8 cellular contexts compared by ENCODE assay signal in genomic region chr17:38925263-38925995, GRCh38.
A peak's percentile ranks its signal among the peaks of the same experiment; 100 is the strongest.
DNase-seq lines count a peak whose midpoint lies in the region; ATAC-seq and TF ChIP-seq lines count a peak whose summit lies in the region.

TSS of gene LASP1NB (plus strand) at chr17:38925614.

- no peak within 1 kb of the TSS for H3K4me3 Mint-ChIP-seq in endothelial cell (ENCODE audit: unreplicated experiment)

- intact Hi-C loops in left ventricle myocardium inferior (cut with micrococcal nuclease), result loop anchor here (10.0 kb wide), 1 partner anchor 61 kb away; no protein-coding TSS in a partner anchor
- intact Hi-C loops in sciatic nerve (cut with DNase I), result no loop called here
- intact Hi-C loops in thyroid gland (cut with DNase I), result no loop called here

- H3K9me3 ChIP-seq in left ventricle myocardium inferior (replicated peaks), result no peaks in the 10 kb centered on the region
- no peaks in the 10 kb centered on the region for H3K9me3 ChIP-seq in thyroid gland

- H3K9me3 Mint-ChIP-seq in endothelial cell (ENCODE audit: unreplicated experiment), result no peaks in the 10 kb centered on the region

- TF ChIP-seq CTCF in left ventricle myocardium inferior (IDR thresholded peaks at IDR 0.05; ENCODE audit: borderline replicate concordance), result no peak
- no peak for TF ChIP-seq CTCF in endothelial cell (IDR thresholded peaks at IDR 0.05; ENCODE audit: unreplicated experiment)
- no peak for TF ChIP-seq CTCF in thyroid gland (IDR thresholded peaks at IDR 0.05)

- peaks cover 12% of the 10 kb centered on the region for H3K36me3 Mint-ChIP-seq in endothelial cell (ENCODE audit: low read depth, unreplicated experiment)

- peaks cover 2% of the 10 kb centered on the region for H3K27me3 Mint-ChIP-seq in endothelial cell (ENCODE audit: unreplicated experiment)

- no peaks in the 10 kb centered on the region for H3K36me3 ChIP-seq in left ventricle myocardium inferior
- no peaks in the 10 kb centered on the region for H3K36me3 ChIP-seq in thyroid gland

- in situ Hi-C loops in G401 (cut with HindIII; ENCODE audit: low sequenced_read_pairs), result no loop called here

- no peak for TF ChIP-seq POLR2A in thyroid gland (IDR thresholded peaks at IDR 0.05)

- H3K27ac ChIP-seq in left ventricle myocardium inferior (replicated peaks), result peak within 1 kb of the TSS; percentile 53
- H3K27ac ChIP-seq in thyroid gland, result peak within 1 kb of the TSS in 1 of 3 donors; percentile 3

- 61 to 71% methylated on average over 13 to 14 of the region's 14 CpGs for WGBS in thyroid gland, 2 donors

- H3K4me3 ChIP-seq in left ventricle myocardium inferior (peak within 1 kb of the TSS; percentile 39), thyroid gland (replicated peaks in 1 of 3) (no peak within 1 kb of the TSS)

- DNase-seq in G401 (ENCODE audit: low spot score) (peak; percentile 95), activated T-cell treated with anti-CD3 and anti-CD28 coated beads for 24 hours (ENCODE audit: low read depth) (peak; percentile 19), left ventricle myocardium inferior (no peak), sciatic nerve (ENCODE audit: low spot score) (peak; percentile 62), endothelial cell (ENCODE audit: low spot score) (no peak), thyroid gland (no peak)

- ATAC-seq in sciatic nerve, result peak; percentile 77
- ATAC-seq in HG02973 (IDR thresholded peaks at IDR 0.05; ENCODE audit: unreplicated experiment), result no peak
- ATAC-seq in GM21576 (IDR thresholded peaks at IDR 0.05; ENCODE audit: unreplicated experiment), result no peak

- H3K27ac Mint-ChIP-seq in endothelial cell (ENCODE audit: unreplicated experiment), result no peak within 1 kb of the TSS

- peaks cover 44% of the 10 kb centered on the region for H3K4me1 ChIP-seq in left ventricle myocardium inferior
- H3K4me1 ChIP-seq in thyroid gland, result peaks cover 12 to 20% of the 10 kb centered on the region in 2 donors

- H3K27me3 ChIP-seq in left ventricle myocardium inferior (ENCODE audit: low read depth) (no peaks in the 10 kb centered on the region), thyroid gland (no peaks in the 10 kb centered on the region)

- H3K4me1 Mint-ChIP-seq in endothelial cell (ENCODE audit: unreplicated experiment), result peaks cover 18% of the 10 kb centered on the region

Comparison
In these comparisons a context has a peak if more than half of its experiments do, and no peak if none do; other contexts are left out.
1. DNase-seq: peak in G401 (single experiment), activated T-cell treated with anti-CD3 and anti-CD28 coated beads for 24 hours (single experiment) and sciatic nerve (single experiment); none in left ventricle myocardium inferior (single experiment), endothelial cell (single experiment) and thyroid gland (0 of 2).